13 cellular contexts compared by ENCODE assay signal in the genomic region with DNA sequence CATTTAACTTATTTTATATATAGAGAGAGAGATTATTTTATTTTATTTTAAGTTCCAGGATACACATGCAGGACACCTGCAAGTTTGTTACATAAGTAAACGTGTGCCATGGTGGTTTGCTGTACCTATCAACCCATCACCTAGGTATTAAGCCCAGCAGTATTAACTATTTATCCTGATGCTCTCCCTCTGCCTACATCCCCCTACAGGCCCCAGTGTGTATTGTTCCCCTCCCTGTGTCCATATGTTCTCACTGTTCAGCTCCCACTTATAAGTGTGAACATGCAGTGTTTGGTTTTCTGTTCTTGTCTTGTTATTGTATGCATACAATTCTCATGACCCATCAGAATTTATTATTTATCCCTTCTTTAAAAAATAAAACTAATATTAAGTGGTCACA. TPM values are rescaled to one million over a fixed set of nuclear protein-coding genes. Genes with fewer than 3 reads are reported as not detected.
DNase-seq lines count a peak whose midpoint lies in the region; ATAC-seq and TF ChIP-seq lines count a peak whose summit lies in the region.
"Had no signal": no experiment of that assay in that cellular context is flagged by ENCODE, and none has a peak within 500 bp of the region (broad histone marks: within the 10 kb centered on the region; RNA-seq: fewer than 3 reads in every experiment).

No MANE protein-coding gene starts in this region.

- H3K36me3 ChIP-seq in PC-9 (ENCODE audit: low read depth), result no peaks in the 10 kb centered on the region
- no peaks in the 10 kb centered on the region for H3K36me3 ChIP-seq in smooth muscle cell (ENCODE audit: low read depth)

- no peaks in the 10 kb centered on the region for H3K9me2 ChIP-seq in PC-9 (ENCODE audit: insufficient read depth)

- peak; percentile 13 for DNase-seq in NCI-H748 (lab: John Stamatoyannopoulos, UW; ENCODE audit: unreplicated experiment)
- no peak for DNase-seq in NCI-H748 treated with DMSO at 0.1 percent for 48 hours (lab: John Stamatoyannopoulos, UW)
- DNase-seq in PC-9, result no peak
- DNase-seq in smooth muscle cell (lab: John Stamatoyannopoulos, UW; ENCODE audit: unreplicated experiment), result no peak
- DNase-seq in NCI-H146 (lab: John Stamatoyannopoulos, UW), result no peak
- no peak for DNase-seq in AG08396 (ENCODE audit: low spot score)
- no peak for DNase-seq in activated CD4-positive, CD25-positive, alpha-beta regulatory T cell (lab: John Stamatoyannopoulos, UW)
- DNase-seq: activated B cell treated with CpG ODN at 0.5 μM for 24 hours; activated effector memory CD4-positive, alpha-beta T cell treated with Interleukin-2 at 50 U/mL for 16 hours; DMS79 treated with DMSO at 0.1 percent for 48 hours; HCEC 1CT; NCI-H1436 had no signal

- no TSS peak for BruUV-seq in PC-9 (replicated peaks; lab: Mats Ljungman, UMichigan)

- no peak overlapping the region for H3K4me3 ChIP-seq in PC-9
- H3K4me3 ChIP-seq in smooth muscle cell, result no peak overlapping the region

- CTCF ChIA-PET in PC-9 (lab: Charles Lee), result no interaction called here

- H3K27me3 ChIP-seq in PC-9 (ENCODE audit: insufficient read depth, low read depth) (no peaks in the 10 kb centered on the region), smooth muscle cell (ENCODE audit: low read depth) (no peaks in the 10 kb centered on the region)

- 88% methylated on average over 1 of the region's 1 CpG for WGBS in smooth muscle cell (ENCODE audit: low lambda C conversion rate)

- peak; percentile 34; the same call in 1 of the 2 replicates for TF ChIP-seq CTCF in PC-9 (conservative IDR thresholded peaks at IDR 0.05)
- peak; percentile 12 for TF ChIP-seq CTCF in smooth muscle cell (IDR thresholded peaks at IDR 0.05; ENCODE audit: borderline replicate concordance, insufficient read depth, poor library complexity, severe bottlenecking)

- H3K9me3 ChIP-seq in PC-9 (ENCODE audit: insufficient read depth, low read depth) (no peaks in the 10 kb centered on the region), smooth muscle cell (replicated peaks; ENCODE audit: low read depth) (no peaks in the 10 kb centered on the region)

- no peak overlapping the region for H3K9ac ChIP-seq in smooth muscle cell (ENCODE audit: low read depth)

- POLR2A ChIA-PET in PC-9 (lab: Charles Lee; ENCODE audit: unreplicated experiment), result no interaction called here

- H3K4me2 ChIP-seq in PC-9 (no peak overlapping the region), smooth muscle cell (no peak overlapping the region)

- no peak overlapping the region for H3K27ac ChIP-seq in PC-9
- H3K27ac ChIP-seq in smooth muscle cell (ENCODE audit: low read depth), result no peak overlapping the region

- intact Hi-C loops in PC-9 (cut with micrococcal nuclease; ENCODE audit: unreplicated experiment), result no loop called here

- peak; percentile 74 for ATAC-seq in HG02759 (IDR thresholded peaks at IDR 0.05; ENCODE audit: unreplicated experiment)

- H3K79me2 ChIP-seq in PC-9 (ENCODE audit: low read depth) (no peaks in the 10 kb centered on the region), smooth muscle cell (ENCODE audit: low read depth) (no peaks in the 10 kb centered on the region)

- H4K20me1 ChIP-seq in PC-9 (ENCODE audit: insufficient read depth) (no peaks in the 10 kb centered on the region), smooth muscle cell (ENCODE audit: low read depth) (no peaks in the 10 kb centered on the region)

- H3K4me1 ChIP-seq in PC-9 (replicated peaks; ENCODE audit: insufficient read depth), result no peaks in the 10 kb centered on the region
- no peaks in the 10 kb centered on the region for H3K4me1 ChIP-seq in smooth muscle cell (ENCODE audit: low read depth)

- no peak overlapping the region for H2AFZ ChIP-seq in PC-9
- no peak overlapping the region for H2AFZ ChIP-seq in smooth muscle cell (ENCODE audit: low read depth)

- H3F3A ChIP-seq in PC-9 (ENCODE audit: insufficient read depth, low read depth) (no peaks in the 10 kb centered on the region), smooth muscle cell (ENCODE audit: low read depth) (no peaks in the 10 kb centered on the region)

RNA-seq across cellular contexts. Expression of a gene that starts 34.6 kb away (rescaled TPM):
- total RNA-seq in PC-9 (2021), result 0.46 TPM in 1 of 2 replicates, not detected in the other
- total RNA-seq in smooth muscle cell, result 0.22 TPM in 1 of 2 replicates, not detected in the other
- polyA plus RNA-seq in smooth muscle cell, result 0.32 and 0.45 TPM in 2 replicates
- total RNA-seq: activated B cell treated with CpG ODN at 0.5 μM for 24 hours had no signal
